In genomic region chr7:128832880-128833147, GRCh38 we compare ENCODE assay signal across 10 cellular contexts. TPM values are rescaled to one million over a fixed set of nuclear protein-coding genes. Genes with fewer than 3 reads are reported as not detected.
A peak's percentile ranks its signal among the peaks of the same experiment; 100 is the strongest.
DNase-seq lines count a peak whose midpoint lies in the region; TF ChIP-seq lines count a peak whose summit lies in the region.
"Had no signal": no experiment of that assay in that cellular context is flagged by ENCODE, and none has a peak within 500 bp of the region (broad histone marks: within the 10 kb centered on the region; RNA-seq: fewer than 3 reads in every experiment).

No MANE protein-coding gene starts in this region.

- no peak for DNase-seq in NT2/D1 (ENCODE audit: low read depth, low spot score)
- DNase-seq in endodermal cell, result no peak
- DNase-seq in type B pancreatic cell (ENCODE audit: extremely low spot score, unreplicated experiment), result no peak
- no peak for DNase-seq in GF-D8 (lab: John Stamatoyannopoulos, UW)
- DNase-seq in dermis blood vessel endothelial cell, result no peak
- DNase-seq in NCI-H69 (lab: John Stamatoyannopoulos, UW), result no peak
- DNase-seq: activated naive CD8-positive, alpha-beta T cell treated with anti-CD3 and anti-CD28 coated beads for 36 hours; NCI-H187 had no signal

- peaks cover 22% of the 10 kb centered on the region for H3K4me1 Mint-ChIP-seq in endodermal cell
- peaks cover 47% of the 10 kb centered on the region for H3K4me1 Mint-ChIP-seq in nephron
- H3K4me1 Mint-ChIP-seq in type B pancreatic cell (ENCODE audit: unreplicated experiment), result peaks cover 20% of the 10 kb centered on the region

- no peak for TF ChIP-seq CTCF in endodermal cell (conservative IDR thresholded peaks at IDR 0.05)
- TF ChIP-seq CTCF in nephron (IDR thresholded peaks at IDR 0.05; ENCODE audit: unreplicated experiment in 3 of 3), result no peak
- TF ChIP-seq CTCF in type B pancreatic cell (conservative IDR thresholded peaks at IDR 0.05), result no peak

- peak overlapping the region; percentile 63 for H3K4me3 Mint-ChIP-seq in endodermal cell
- H3K4me3 Mint-ChIP-seq in nephron, result peak overlapping the region; percentile 91 to 94 (median 92)
- peak overlapping the region; percentile 84 for H3K4me3 Mint-ChIP-seq in type B pancreatic cell
- H3K4me3 Mint-ChIP-seq: activated naive CD8-positive, alpha-beta T cell treated with anti-CD3 and anti-CD28 coated beads for 36 hours had no signal

- peak overlapping the region; percentile 99 for H3K27ac ChIP-seq in endodermal cell (ENCODE audit: low read depth, low read length)
- H3K27ac ChIP-seq: HL-60 had no signal

- peak overlapping the region; percentile 55 for H3K4me3 ChIP-seq in NT2/D1 (ENCODE audit: insufficient read length, low read depth)
- H3K4me3 ChIP-seq in endodermal cell (ENCODE audit: low read length), result peak overlapping the region; percentile 73

- H3K27me3 ChIP-seq in NT2/D1 (ENCODE audit: insufficient read depth, insufficient read length), result no peaks in the 10 kb centered on the region
- H3K27me3 ChIP-seq in endodermal cell (ENCODE audit: control insufficient read depth, insufficient read depth, low read length, poor library complexity, severe bottlenecking), result peaks cover 11% of the 10 kb centered on the region

- WGBS in endodermal cell (ENCODE audit: insufficient coverage in 1 of 2, insufficient read length in 1 of 2), 2 experiments, result 17 to 28% methylated on average over 2 of the region's 2 CpGs

- H3K9me3 Mint-ChIP-seq in endodermal cell (no peaks in the 10 kb centered on the region), nephron (no peaks in the 10 kb centered on the region), type B pancreatic cell (no peaks in the 10 kb centered on the region)
- H3K9me3 Mint-ChIP-seq: activated naive CD8-positive, alpha-beta T cell treated with anti-CD3 and anti-CD28 coated beads for 36 hours had no signal

- peaks cover 12% of the 10 kb centered on the region for H3K4me1 ChIP-seq in NT2/D1 (ENCODE audit: insufficient read depth, insufficient read length)
- H3K4me1 ChIP-seq in endodermal cell (ENCODE audit: control insufficient read depth, insufficient read depth, low read length), result peaks cover 7% of the 10 kb centered on the region

- H3K9ac ChIP-seq in NT2/D1 (ENCODE audit: insufficient read length, low read depth), result peak overlapping the region; percentile 66
- H3K9ac ChIP-seq in endodermal cell (ENCODE audit: extremely low read depth, low read length, poor library complexity, severe bottlenecking), result peak overlapping the region; percentile 11

- H3K36me3 Mint-ChIP-seq in endodermal cell (ENCODE audit: low read depth), result no peaks in the 10 kb centered on the region
- H3K36me3 Mint-ChIP-seq in nephron (ENCODE audit: low read depth), result peaks cover 12% of the 10 kb centered on the region
- H3K36me3 Mint-ChIP-seq in type B pancreatic cell, result no peaks in the 10 kb centered on the region
- H3K36me3 Mint-ChIP-seq: activated naive CD8-positive, alpha-beta T cell treated with anti-CD3 and anti-CD28 coated beads for 36 hours had no signal

- H3K36me3 ChIP-seq in NT2/D1 (ENCODE audit: insufficient read depth, insufficient read length, low read length), result peaks cover 59% of the 10 kb centered on the region
- peaks cover 11% of the 10 kb centered on the region for H3K36me3 ChIP-seq in endodermal cell (ENCODE audit: control insufficient read depth, insufficient read depth, low read length)

- H3K27me3 Mint-ChIP-seq in endodermal cell (ENCODE audit: insufficient read depth) (peaks cover 39% of the 10 kb centered on the region), nephron (ENCODE audit: low read depth) (peaks cover under 1% of the 10 kb centered on the region), type B pancreatic cell (peaks cover 11% of the 10 kb centered on the region)

- H3K9me3 ChIP-seq in NT2/D1 (ENCODE audit: insufficient read depth, low read length) (no peaks in the 10 kb centered on the region), endodermal cell (ENCODE audit: control insufficient read depth, low read length) (no peaks in the 10 kb centered on the region)

- H3K27ac Mint-ChIP-seq in endodermal cell (no peak overlapping the region), nephron (peak overlapping the region; percentile 77 to 98 (median 95)), type B pancreatic cell (no peak overlapping the region)
- H3K27ac Mint-ChIP-seq: activated naive CD8-positive, alpha-beta T cell treated with anti-CD3 and anti-CD28 coated beads for 36 hours had no signal

RNA-seq across cellular contexts. Expression of gene FLNC, which starts 2.6 kb away (rescaled TPM):
- total RNA-seq in endodermal cell (10 to 100 TPM in 1 of 2 donors, 1 to 10 TPM in 1; 6.6 to 11.5 TPM), type B pancreatic cell (ENCODE audit: low replicate concordance) (20.3 and 54.0 TPM in 2 replicates), dermis blood vessel endothelial cell (117 and 331 TPM in 2 replicates)
- polyA plus RNA-seq in endodermal cell (2013, experiment 1 of 2), result 25.3 TPM
- 28.7 TPM for polyA plus RNA-seq in endodermal cell (2013, experiment 2 of 2)

RNA-seq across cellular contexts. Expression of gene ATP6V1F, which starts 29.8 kb away (rescaled TPM):
- total RNA-seq in endodermal cell (100 to 1,000 TPM; 122 to 157 TPM), type B pancreatic cell (ENCODE audit: low replicate concordance) (144 and 157 TPM in 2 replicates), dermis blood vessel endothelial cell (86.5 and 93.1 TPM in 2 replicates)
- polyA plus RNA-seq in endodermal cell (2013, experiment 1 of 2), result 128 TPM
- polyA plus RNA-seq in endodermal cell (2013, experiment 2 of 2), result 128 TPM

RNA-seq across cellular contexts. Expression of gene CCDC136, which starts 41.0 kb away (rescaled TPM):
- 10 to 100 TPM; 46.0 to 51.2 TPM for total RNA-seq in endodermal cell
- polyA plus RNA-seq in endodermal cell (2013, experiment 1 of 2), result 53.3 TPM
- 41.1 TPM for polyA plus RNA-seq in endodermal cell (2013, experiment 2 of 2)
- 4.2 and 44.2 TPM in 2 replicates for total RNA-seq in type B pancreatic cell (ENCODE audit: low replicate concordance)
- total RNA-seq in dermis blood vessel endothelial cell, result 0.88 and 1.7 TPM in 2 replicates

RNA-seq across cellular contexts. Expression of gene OPN1SW, which starts 57.2 kb away (rescaled TPM):
- total RNA-seq in endodermal cell, result not detected
- not detected for polyA plus RNA-seq in endodermal cell (2013, experiment 1 of 2)
- 0.25 TPM for polyA plus RNA-seq in endodermal cell (2013, experiment 2 of 2)
- not detected in 2 replicates for total RNA-seq in type B pancreatic cell (ENCODE audit: low replicate concordance)
- not detected in 2 replicates for total RNA-seq in dermis blood vessel endothelial cell
- total RNA-seq: activated naive CD8-positive, alpha-beta T cell treated with anti-CD3 and anti-CD28 coated beads for 36 hours had no signal

Comparison
In these comparisons a context has a peak if more than half of its experiments do, and no peak if none do; other contexts are left out.
1. H3K27ac Mint-ChIP-seq: peak in nephron (3 of 3); none in endodermal cell (single experiment) and type B pancreatic cell (single experiment).
2. Peak in every context shown above with its lines, with median percentiles within 50 percentile points of each other: H3K4me3 Mint-ChIP-seq.